Comparison of ENCODE assay signal across 8 cellular contexts in the genomic region with DNA sequence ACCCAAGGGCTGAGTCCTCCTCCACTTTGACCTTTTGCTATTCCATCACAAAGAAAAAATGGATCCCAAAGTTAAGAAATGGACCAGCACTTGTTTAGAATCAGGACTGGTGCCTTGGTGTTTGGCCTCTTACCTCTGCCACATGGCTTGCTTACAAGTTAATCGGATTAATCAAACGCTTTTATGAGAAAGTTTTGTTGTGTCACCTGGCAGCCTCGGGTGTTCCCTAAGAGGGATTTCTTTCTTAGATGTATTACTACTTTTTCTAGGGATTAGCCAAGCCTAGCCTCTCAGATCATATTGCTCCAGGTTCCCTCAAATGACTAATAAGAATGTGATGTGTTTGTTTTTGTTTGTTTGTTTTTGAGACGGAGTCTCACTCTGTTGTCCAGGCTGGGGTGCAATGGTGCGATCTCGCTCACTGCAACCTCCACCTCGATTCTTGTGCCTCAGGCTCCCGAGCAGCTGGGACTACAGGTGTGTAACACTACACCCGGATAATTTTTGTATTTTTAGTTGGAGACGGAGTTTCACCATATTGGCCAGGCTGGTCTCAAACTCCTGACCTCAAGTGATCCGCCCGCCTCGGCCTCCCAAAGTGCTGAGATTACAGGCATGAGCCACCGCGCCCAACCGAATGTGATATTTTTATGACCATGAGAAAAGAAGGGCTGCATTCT. TPM values are rescaled to one million over a fixed set of nuclear protein-coding genes. Genes with fewer than 3 reads are reported as not detected.
DNase-seq lines count a peak whose midpoint lies in the region; ATAC-seq and TF ChIP-seq lines count a peak whose summit lies in the region.

No MANE protein-coding gene starts in this region.

- H3K79me2 ChIP-seq in mesendoderm (ENCODE audit: control insufficient read depth, insufficient read depth, low read length), result peaks cover 7% of the 10 kb centered on the region

- no peak for ATAC-seq in Right ventricle myocardium superior (ENCODE audit: poor library complexity)
- no peak for ATAC-seq in body of pancreas
- no peak for ATAC-seq in aorta (ENCODE audit: low FRiP score)

- H3K9me3 ChIP-seq in left ventricle myocardium inferior (replicated peaks) (no peaks in the 10 kb centered on the region), body of pancreas (no peaks in the 10 kb centered on the region), aorta (ENCODE audit: control insufficient read depth, low read length) (no peaks in the 10 kb centered on the region)

- H3K27me3 ChIP-seq in left ventricle myocardium inferior (ENCODE audit: low read depth), result no peaks in the 10 kb centered on the region
- H3K27me3 ChIP-seq in body of pancreas, result no peaks in the 10 kb centered on the region
- H3K27me3 ChIP-seq in mesendoderm (ENCODE audit: insufficient read depth, low read length, poor library complexity), result no peaks in the 10 kb centered on the region
- no peaks in the 10 kb centered on the region for H3K27me3 ChIP-seq in aorta (ENCODE audit: control insufficient read depth in 1 of 2, insufficient read depth in 2 of 2, low read length in 1 of 2)

- peak overlapping the region; percentile 94 for H3K56ac ChIP-seq in mesendoderm (ENCODE audit: low read length)

- H2BK120ac ChIP-seq in mesendoderm (ENCODE audit: low read depth, low read length), result no peak overlapping the region

- H3K4me1 ChIP-seq in left ventricle myocardium inferior (peaks cover 43% of the 10 kb centered on the region), body of pancreas (peaks cover 18% of the 10 kb centered on the region), mesendoderm (ENCODE audit: control insufficient read depth, low read depth, low read length) (no peaks in the 10 kb centered on the region), aorta (ENCODE audit: control insufficient read depth in 1 of 2, insufficient read depth in 2 of 2, low read length in 2 of 2) (peaks cover 2 to 3% of the 10 kb centered on the region in 2 donors)

- H3K4me3 ChIP-seq in left ventricle myocardium inferior (peak overlapping the region; percentile 95), body of pancreas (peak overlapping the region in 1 of 2 donors; percentile 95), mesendoderm (ENCODE audit: low read length) (peak overlapping the region; percentile 91), aorta (ENCODE audit: low read length in 2 of 2) (peak overlapping the region; percentile 73 to 79)

- H2BK15ac ChIP-seq in mesendoderm (replicated peaks; ENCODE audit: low read depth), result no peak overlapping the region

- H3K79me1 ChIP-seq in mesendoderm (ENCODE audit: low read length), result peaks cover 7% of the 10 kb centered on the region

- no peak overlapping the region for H2AK5ac ChIP-seq in mesendoderm (ENCODE audit: low read length)

- H4K5ac ChIP-seq in mesendoderm (ENCODE audit: low read length), result no peak overlapping the region

- H4K8ac ChIP-seq in mesendoderm (ENCODE audit: low read depth, low read length), result no peak overlapping the region

- H3K9ac ChIP-seq in mesendoderm (ENCODE audit: low read length), result peak overlapping the region; percentile 92

- H3K36me3 ChIP-seq in left ventricle myocardium inferior (peaks cover 16% of the 10 kb centered on the region), body of pancreas (replicated peaks in 1 of 2; ENCODE audit: insufficient read depth in 1 of 2, low read depth in 2 of 2) (no peaks in the 10 kb centered on the region), mesendoderm (ENCODE audit: control insufficient read depth, insufficient read depth, low read length) (no peaks in the 10 kb centered on the region), aorta (ENCODE audit: control insufficient read depth in 1 of 2, insufficient read depth in 2 of 2, low read length in 1 of 2) (no peaks in the 10 kb centered on the region)

- H3K27ac ChIP-seq in left ventricle myocardium inferior (replicated peaks) (peak overlapping the region; percentile 90), body of pancreas (peak overlapping the region in 3 of 4 donors; percentile 73 to 95 (median 84)), mesendoderm (ENCODE audit: low read depth, low read length) (no peak overlapping the region), aorta (ENCODE audit: low read depth in 1 of 2, low read length in 2 of 2) (peak overlapping the region in 1 of 2 donors; percentile 69)

- no peak for DNase-seq in left ventricle myocardium inferior
- DNase-seq in Right ventricle myocardium superior, result no peak
- no peak for DNase-seq in body of pancreas
- no peak for DNase-seq in mesendoderm
- no peak for DNase-seq in aorta
- DNase-seq in dermis blood vessel endothelial cell, result no peak
- no peak for DNase-seq in foreskin melanocyte
- DNase-seq in hepatic stellate cell (ENCODE audit: low spot score), result no peak

- peak overlapping the region; percentile 71 for H3K4me2 ChIP-seq in mesendoderm (ENCODE audit: low read length)

- TF ChIP-seq POLR2A in body of pancreas (IDR thresholded peaks at IDR 0.05), result no peak

- no peak for TF ChIP-seq CTCF in left ventricle myocardium inferior (IDR thresholded peaks at IDR 0.05; ENCODE audit: borderline replicate concordance)
- TF ChIP-seq CTCF in body of pancreas (IDR thresholded peaks at IDR 0.05), result no peak

- H3K23ac ChIP-seq in mesendoderm (ENCODE audit: low read length), result no peak overlapping the region

- no peak overlapping the region for H3K4ac ChIP-seq in mesendoderm (ENCODE audit: low read depth, low read length)

- no peak overlapping the region for H2BK5ac ChIP-seq in mesendoderm (ENCODE audit: low read length)

- 69 to 72% methylated on average over 16 of the region's 16 CpGs for WGBS in body of pancreas, 2 donors
- no CpG with 5 or more reads among the region's 16 CpGs for WGBS in mesendoderm (ENCODE audit: extremely low coverage, insufficient coverage, low lambda C conversion rate)
- WGBS in aorta, 2 donors, result 69 to 75% methylated on average over 16 of the region's 16 CpGs

- intact Hi-C loops in left ventricle myocardium inferior (cut with micrococcal nuclease), result no loop called here
- intact Hi-C loops in Right ventricle myocardium superior (cut with DNase I), result no loop called here
- intact Hi-C loops in body of pancreas (cut with DNase I), result no loop called here
- intact Hi-C loops in aorta (cut with DNase I), result loop anchor here in 1 of 2 donors (2.0 kb wide), 1 partner anchor 14 kb away; no protein-coding TSS in a partner anchor

- peak overlapping the region; percentile 7 for H3K18ac ChIP-seq in mesendoderm (ENCODE audit: low read length)

RNA-seq across cellular contexts. Expression of gene HMGN4, which starts 0.9 kb away (rescaled TPM):
- total RNA-seq in left ventricle myocardium inferior (29.7 TPM), Right ventricle myocardium superior (25.1 TPM), body of pancreas (10 to 100 TPM; 24.4 to 37.1 TPM), aorta (10 to 100 TPM; 48.4 to 69.0 TPM), dermis blood vessel endothelial cell (60.4 and 78.7 TPM in 2 replicates)
- polyA plus RNA-seq in mesendoderm (2013, experiment 1 of 2), result 28.8 TPM
- 30.9 TPM for polyA plus RNA-seq in mesendoderm (2013, experiment 2 of 2)
- polyA plus RNA-seq in aorta, result 10 to 100 TPM; 36.4 to 43.8 TPM

RNA-seq across cellular contexts. Expression of gene BTN1A1, which starts 39.0 kb away (rescaled TPM):
- total RNA-seq in left ventricle myocardium inferior (not detected), Right ventricle myocardium superior (not detected), body of pancreas (not detected), aorta (not detected), dermis blood vessel endothelial cell (not detected in 2 replicates)
- 0.08 TPM for polyA plus RNA-seq in mesendoderm (2013, experiment 1 of 2)
- 0.07 TPM for polyA plus RNA-seq in mesendoderm (2013, experiment 2 of 2)
- not detected for polyA plus RNA-seq in aorta

RNA-seq across cellular contexts. Expression of gene ABT1, which starts 57.7 kb away (rescaled TPM):
- total RNA-seq in left ventricle myocardium inferior (8.3 TPM), Right ventricle myocardium superior (7.4 TPM), body of pancreas (1 to 10 TPM; 3.0 to 8.8 TPM), aorta (10 to 100 TPM; 10.7 TPM), dermis blood vessel endothelial cell (18.7 and 22.0 TPM in 2 replicates)
- 24.5 TPM for polyA plus RNA-seq in mesendoderm (2013, experiment 1 of 2)
- polyA plus RNA-seq in mesendoderm (2013, experiment 2 of 2), result 24.8 TPM
- 10 to 100 TPM in 1 of 2 donors, 1 to 10 TPM in 1; 8.4 to 10.3 TPM for polyA plus RNA-seq in aorta
